Comparison of ENCODE assay signal across 1 cellular context in the genomic region with DNA sequence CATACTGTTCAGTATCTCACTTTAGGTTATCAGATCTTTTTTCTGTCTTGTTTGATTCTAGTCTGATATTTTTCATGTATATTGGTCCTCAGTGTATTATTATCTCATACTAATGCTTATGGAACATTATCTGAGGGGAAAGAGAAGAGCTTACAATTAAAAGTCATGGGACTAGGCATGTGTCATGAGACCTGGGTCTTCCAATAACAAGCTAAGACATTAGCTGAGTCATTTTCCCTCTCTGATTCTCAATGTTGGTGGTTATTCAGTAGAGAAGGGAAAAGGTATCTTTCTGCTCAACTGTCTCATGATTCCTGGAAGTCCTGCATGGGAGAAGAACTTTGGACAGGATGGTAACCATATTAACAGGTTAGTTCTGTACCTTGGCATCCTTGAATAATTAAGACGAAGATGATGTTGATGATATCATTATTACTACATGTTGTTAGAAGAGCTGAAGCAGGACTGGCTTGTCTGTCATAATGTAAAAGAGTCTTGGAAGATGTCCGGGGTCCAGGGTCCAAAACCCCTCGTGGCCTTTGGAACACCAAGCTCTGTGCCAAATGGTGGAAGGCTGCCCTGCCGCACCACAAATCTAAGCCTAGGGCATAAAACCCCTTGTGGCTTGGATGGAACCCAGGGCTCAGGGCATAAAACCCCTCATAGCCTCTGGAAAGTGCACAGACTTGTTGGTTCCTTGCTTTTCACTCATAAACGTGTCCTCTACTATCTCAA.
TF ChIP-seq lines count a peak whose summit lies in the region.

No MANE protein-coding gene starts in this region.

TF ChIP-seq in WTC11, 78 proteins besides CTCF, POLR2A, EP300 and RAD21:
- TF ChIP-seq ZNF232 (CRISPR knock-in tag; IDR thresholded peaks at IDR 0.05) (no peak), JUN (CRISPR knock-in tag; IDR thresholded peaks at IDR 0.05) (no peak), ELF4 (CRISPR knock-in tag; IDR thresholded peaks at IDR 0.05; ENCODE audit: low read depth) (no peak), GTF2I (CRISPR knock-in tag; conservative IDR thresholded peaks at IDR 0.05) (no peak), ZNF138 (CRISPR knock-in tag; conservative IDR thresholded peaks at IDR 0.05) (no peak)
- TF ChIP-seq, protein P1, sequence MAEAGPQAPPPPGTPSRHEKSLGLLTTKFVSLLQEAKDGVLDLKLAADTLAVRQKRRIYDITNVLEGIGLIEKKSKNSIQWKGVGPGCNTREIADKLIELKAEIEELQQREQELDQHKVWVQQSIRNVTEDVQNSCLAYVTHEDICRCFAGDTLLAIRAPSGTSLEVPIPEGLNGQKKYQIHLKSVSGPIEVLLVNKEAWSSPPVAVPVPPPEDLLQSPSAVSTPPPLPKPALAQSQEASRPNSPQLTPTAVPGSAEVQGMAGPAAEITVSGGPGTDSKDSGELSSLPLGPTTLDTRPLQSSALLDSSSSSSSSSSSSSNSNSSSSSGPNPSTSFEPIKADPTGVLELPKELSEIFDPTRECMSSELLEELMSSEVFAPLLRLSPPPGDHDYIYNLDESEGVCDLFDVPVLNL (CRISPR knock-in tag; IDR thresholded peaks at IDR 0.05; ENCODE audit: borderline replicate concordance, low read depth), result no peak
